ENCODE assay signal across 26 cellular contexts in genomic region chr3:143562789-143563188, GRCh38.
"Had no signal": no experiment of that assay in that cellular context is flagged by ENCODE, and none has a peak within 500 bp of the region (broad histone marks: within the 10 kb centered on the region; RNA-seq: fewer than 3 reads in every experiment).

No MANE protein-coding gene starts in this region.

- ATAC-seq: heart right ventricle; left cardiac atrium; left lung; naive thymus-derived CD4-positive, alpha-beta T cell; psoas muscle; stimulated activated memory B cell treated with anti-CD40 and anti-IgM and Interleukin-4, amounts not matched to agents 10 μg/mL and 1 μg/mL and 100 μg/mL, for 72 hours; stimulated activated naive CD8-positive, alpha-beta T cell treated with anti-CD3 and anti-CD28 coated beads, Interleukin-15, Interleukin-2, amounts not matched to agents 100 U/mL and 50 U/mL, for 24 hours had no signal

- H3K36me3 ChIP-seq: colonic mucosa, esophagus muscularis mucosa, heart right ventricle, left lung, neural progenitor cell, sigmoid colon, tibial artery, upper lobe of right lung, uterus had no signal

- H3K4me1 ChIP-seq: colonic mucosa, neural progenitor cell, psoas muscle, testis, tibial artery, uterus had no signal

- H3K9ac ChIP-seq: neural progenitor cell had no signal

- H3K4me3 Mint-ChIP-seq: dendritic cell treated with granulocyte-macrophage colony-stimulating factor and Interleukin-4, amounts not matched to agents 40 ng/mL and 50 ng/mL, for 4 days; naive thymus-derived CD4-positive, alpha-beta T cell; nephron; neural progenitor cell; stimulated activated memory B cell treated with anti-CD40 and anti-IgM and Interleukin-4, amounts not matched to agents 10 μg/mL and 1 μg/mL and 100 μg/mL, for 72 hours had no signal

- H3K4me2 ChIP-seq: neural progenitor cell had no signal

- H3K27ac Mint-ChIP-seq: dendritic cell treated with granulocyte-macrophage colony-stimulating factor and Interleukin-4, amounts not matched to agents 40 ng/mL and 50 ng/mL, for 4 days; naive thymus-derived CD4-positive, alpha-beta T cell; nephron; neural progenitor cell; stimulated activated memory B cell treated with anti-CD40 and anti-IgM and Interleukin-4, amounts not matched to agents 10 μg/mL and 1 μg/mL and 100 μg/mL, for 72 hours had no signal

- H3K4me1 Mint-ChIP-seq: neural progenitor cell had no signal

- H3K9me3 ChIP-seq: colonic mucosa, esophagus muscularis mucosa, psoas muscle, testis, upper lobe of right lung, uterus had no signal

- H3K27me3 Mint-ChIP-seq: dendritic cell treated with granulocyte-macrophage colony-stimulating factor and Interleukin-4, amounts not matched to agents 40 ng/mL and 50 ng/mL, for 4 days; naive thymus-derived CD4-positive, alpha-beta T cell; stimulated activated memory B cell treated with anti-CD40 and anti-IgM and Interleukin-4, amounts not matched to agents 10 μg/mL and 1 μg/mL and 100 μg/mL, for 72 hours had no signal

- H3K4me3 ChIP-seq: colonic mucosa, esophagus muscularis mucosa, heart right ventricle, left lung, neural progenitor cell, psoas muscle, sigmoid colon, spleen, testis, tibial artery, upper lobe of right lung, uterus had no signal

- H3K27ac ChIP-seq: colonic mucosa, esophagus muscularis mucosa, heart right ventricle, left lung, neural progenitor cell, psoas muscle, sigmoid colon, spleen, testis, tibial artery, upper lobe of right lung, uterus had no signal

- DNase-seq: colonic mucosa; effector CD8-positive, alpha-beta T cell; foreskin melanocyte; glutamatergic neuron; heart right ventricle; hippocampal formation; left cardiac atrium; left lung; midbrain; naive thymus-derived CD4-positive, alpha-beta T cell; psoas muscle; right cardiac atrium; sigmoid colon; spleen; stimulated activated CD4-positive, alpha-beta T cell treated with anti-CD3 and anti-CD28 coated beads, Interleukin-4, amount 100 ng/mL, for 4 hours; stimulated activated naive CD8-positive, alpha-beta T cell treated with anti-CD3 and anti-CD28 coated beads, Interleukin-15, Interleukin-2, amounts not matched to agents 100 U/mL and 50 U/mL, for 24 hours; substantia nigra; testis; tibial artery; upper lobe of right lung; uterus had no signal

- H3K36me3 Mint-ChIP-seq: neural progenitor cell had no signal

- H3K27me3 ChIP-seq: colonic mucosa, esophagus muscularis mucosa, heart right ventricle, left lung, neural progenitor cell, sigmoid colon, spleen, testis, tibial artery, upper lobe of right lung, uterus had no signal
